Comparison of ENCODE assay signal across 11 cellular contexts in genomic region chr2:147829106-147829505, GRCh38. TPM values are rescaled to one million over a fixed set of nuclear protein-coding genes. Genes with fewer than 3 reads are reported as not detected.
DNase-seq lines count a peak whose midpoint lies in the region; ATAC-seq and TF ChIP-seq lines count a peak whose summit lies in the region.
"Had no signal": no experiment of that assay in that cellular context is flagged by ENCODE, and none has a peak within 500 bp of the region (broad histone marks: within the 10 kb centered on the region; RNA-seq: fewer than 3 reads in every experiment).

No MANE protein-coding gene starts in this region.

- H3K27ac ChIP-seq in esophagus muscularis mucosa (replicated peaks in 1 of 4) = no peak overlapping the region
- H3K27ac ChIP-seq: esophagus squamous epithelium had no signal

- H3K4me3 ChIP-seq in choroid plexus epithelial cell (ENCODE audit: low read depth, low read length) = no peak overlapping the region
- no peak overlapping the region for H3K4me3 ChIP-seq in esophagus muscularis mucosa
- H3K4me3 ChIP-seq: BLaER1 treated with 17β-estradiol and CSF1 and Interleukin-3, amounts not matched to agents 10 nM and 100 nM; esophagus squamous epithelium had no signal

- peaks cover 0 to 4% (median 0%) of the 10 kb centered on the region in 4 donors for H3K4me1 ChIP-seq in esophagus muscularis mucosa

- intact Hi-C loops in esophagus muscularis mucosa (cut with DNase I) = no loop called here

- H3K9me3 ChIP-seq in esophagus muscularis mucosa = peaks cover 0 to 10% (median 7%) of the 10 kb centered on the region in 4 donors

- H3K36me3 ChIP-seq in esophagus muscularis mucosa = no peaks in the 10 kb centered on the region
- H3K36me3 ChIP-seq: BLaER1 treated with 17β-estradiol and CSF1 and Interleukin-3, amounts not matched to agents 10 nM and 100 nM; esophagus squamous epithelium had no signal

- H3K27me3 ChIP-seq in esophagus muscularis mucosa = no peaks in the 10 kb centered on the region
- H3K27me3 ChIP-seq: BLaER1 treated with 17β-estradiol and CSF1 and Interleukin-3, amounts not matched to agents 10 nM and 100 nM; esophagus squamous epithelium had no signal

- TF ChIP-seq EP300 in esophagus muscularis mucosa (IDR thresholded peaks at IDR 0.05) = no peak

- DNase-seq in NCI-H2227 (lab: John Stamatoyannopoulos, UW; ENCODE audit: unreplicated experiment) (peak; percentile 14), NCI-H2227 treated with DMSO at 0.1 percent for 48 hours (lab: John Stamatoyannopoulos, UW) (no peak), NCI-H2171 (lab: John Stamatoyannopoulos, UW) (peak; percentile 53), choroid plexus epithelial cell (ENCODE audit: low read depth) (peak; percentile 92), renal cortical epithelial cell (ENCODE audit: low read depth) (peak; percentile 74), esophagus muscularis mucosa (ENCODE audit: extremely low spot score) (no peak)
- no peak for DNase-seq in activated CD4-positive, alpha-beta T cell treated with anti-CD3 and anti-CD28 coated beads for 48 hours
- DNase-seq: activated CD4-positive, CD25-positive, alpha-beta regulatory T cell; esophagus squamous epithelium had no signal

- TF ChIP-seq CTCF in choroid plexus epithelial cell (conservative IDR thresholded peaks at IDR 0.05; ENCODE audit: low read depth, low read length) (no peak), esophagus muscularis mucosa (IDR thresholded peaks at IDR 0.05) (no peak)

- no peak for TF ChIP-seq POLR2A in esophagus muscularis mucosa (IDR thresholded peaks at IDR 0.05; ENCODE audit: low read depth)

- ATAC-seq in GM18861 (IDR thresholded peaks at IDR 0.05; ENCODE audit: unreplicated experiment) = no peak

RNA-seq across cellular contexts. Expression of gene ACVR2A, which starts 15.7 kb away (rescaled TPM):
- total RNA-seq in renal cortical epithelial cell (10.8 and 18.0 TPM in 2 replicates), esophagus muscularis mucosa (10 to 100 TPM; 17.4 to 42.4 (median 28.0) TPM)

Comparison
In these comparisons a context has a peak if more than half of its experiments do, and no peak if none do; other contexts are left out.
1. DNase-seq: peak in NCI-H2227 (single experiment), NCI-H2171 (single experiment), choroid plexus epithelial cell (single experiment) and renal cortical epithelial cell (single experiment); none in NCI-H2227 treated with DMSO at 0.1 percent for 48 hours (single experiment), esophagus muscularis mucosa (single experiment) and activated CD4-positive, alpha-beta T cell treated with anti-CD3 and anti-CD28 coated beads for 48 hours (single experiment).